24 cellular contexts compared by ENCODE assay signal in the genomic region with DNA sequence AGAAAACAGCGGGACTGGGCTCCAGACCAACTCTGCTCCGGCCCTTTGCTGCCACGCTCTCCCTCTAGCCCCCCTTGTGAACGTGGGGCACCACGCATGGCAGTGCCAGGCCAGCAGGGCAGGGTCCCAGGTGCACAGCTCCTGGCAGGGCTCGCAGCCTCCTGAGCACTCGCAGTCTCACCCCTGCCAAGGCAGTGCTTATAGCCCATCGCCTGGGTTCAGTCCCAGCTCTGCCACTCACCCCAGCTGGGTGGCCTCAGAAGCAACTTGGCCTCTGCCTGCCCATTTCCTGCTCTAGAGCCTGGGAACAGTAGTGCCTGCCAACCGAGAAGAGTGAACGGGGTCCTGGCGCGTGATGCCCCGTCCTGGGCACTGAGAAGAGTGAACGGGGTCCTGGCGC.
"Had no signal": no experiment of that assay in that cellular context is flagged by ENCODE, and none has a peak within 500 bp of the region (broad histone marks: within the 10 kb centered on the region; RNA-seq: fewer than 3 reads in every experiment).

No MANE protein-coding gene starts in this region.

- FAIRE-seq: colon had no signal

- H3K79me2 ChIP-seq: parathyroid adenoma had no signal

- H3K4me3 ChIP-seq: esophagus muscularis mucosa, gastrocnemius medialis, left lung, lung, psoas muscle, smooth muscle cell, suprapubic skin, thyroid gland, uterus had no signal

- H3K36me3 ChIP-seq: esophagus muscularis mucosa, gastrocnemius medialis, left lung, suprapubic skin, thyroid gland, uterus had no signal

- H3K36me3 Mint-ChIP-seq: naive B cell; stimulated activated effector memory CD8-positive, alpha-beta T cell treated with anti-CD3 and anti-CD28 coated beads, Interleukin-12 subunit alpha, Interleukin-12 subunit beta, amount 100 ng/mL, for 72 hours; type B pancreatic cell had no signal

- H3K27ac ChIP-seq: epithelial cell of prostate, esophagus muscularis mucosa, gastrocnemius medialis, left lung, parathyroid adenoma, psoas muscle, suprapubic skin, thyroid gland, uterus had no signal

- H3K27me3 ChIP-seq: thyroid gland, uterus had no signal

- H3K27ac Mint-ChIP-seq: dendritic cell treated with granulocyte-macrophage colony-stimulating factor and Interleukin-4, amounts not matched to agents 40 ng/mL and 50 ng/mL, for 4 days; effector memory CD8-positive, alpha-beta T cell; naive B cell; nephron; stimulated activated effector memory CD8-positive, alpha-beta T cell treated with anti-CD3 and anti-CD28 coated beads, Interleukin-12 subunit alpha, Interleukin-12 subunit beta, amount 100 ng/mL, for 72 hours; type B pancreatic cell had no signal

- H2AFZ ChIP-seq: parathyroid adenoma had no signal

- H3K9me3 ChIP-seq: gastrocnemius medialis, left lung, psoas muscle, suprapubic skin, thyroid gland, uterus had no signal

- H3K9ac ChIP-seq: parathyroid adenoma had no signal

- H3K4me1 ChIP-seq: esophagus muscularis mucosa, gastrocnemius medialis, left lung, parathyroid adenoma, psoas muscle, thyroid gland, uterus had no signal

- DNase-seq: effector memory CD8-positive, alpha-beta T cell; gastrocnemius medialis; islet precursor cell; mesendoderm; naive B cell; occipital lobe; stimulated activated CD4-positive, alpha-beta T cell treated with anti-CD3 and anti-CD28 coated beads, Interleukin-4, amount 100 ng/mL, for 1 hour; stimulated activated CD8-positive, alpha-beta memory T cell treated with anti-CD3 and anti-CD28 coated beads, Interleukin-4, amount 100 ng/mL, for 48 hours; stimulated activated naive CD8-positive, alpha-beta T cell treated with anti-CD3 and anti-CD28 coated beads, Interleukin-15, Interleukin-2, amounts not matched to agents 100 U/mL and 50 U/mL, for 24 hours; uterus had no signal

- H3K4me2 ChIP-seq: smooth muscle cell had no signal

- H3K4me3 Mint-ChIP-seq: dendritic cell treated with granulocyte-macrophage colony-stimulating factor and Interleukin-4, amounts not matched to agents 40 ng/mL and 50 ng/mL, for 4 days; effector memory CD8-positive, alpha-beta T cell; naive B cell; nephron; stimulated activated effector memory CD8-positive, alpha-beta T cell treated with anti-CD3 and anti-CD28 coated beads, Interleukin-12 subunit alpha, Interleukin-12 subunit beta, amount 100 ng/mL, for 72 hours; type B pancreatic cell had no signal

- H3K9me3 Mint-ChIP-seq: stimulated activated effector memory CD8-positive, alpha-beta T cell treated with anti-CD3 and anti-CD28 coated beads, Interleukin-12 subunit alpha, Interleukin-12 subunit beta, amount 100 ng/mL, for 72 hours had no signal

- ATAC-seq: effector memory CD8-positive, alpha-beta T cell; gastrocnemius medialis; left lung; psoas muscle; stimulated activated effector memory CD8-positive, alpha-beta T cell treated with anti-CD3 and anti-CD28 coated beads, Interleukin-12 subunit alpha, Interleukin-12 subunit beta, amount 100 ng/mL, for 72 hours; stimulated activated naive CD8-positive, alpha-beta T cell treated with anti-CD3 and anti-CD28 coated beads, Interleukin-15, Interleukin-2, amounts not matched to agents 100 U/mL and 50 U/mL, for 24 hours had no signal
